In the genomic region with DNA sequence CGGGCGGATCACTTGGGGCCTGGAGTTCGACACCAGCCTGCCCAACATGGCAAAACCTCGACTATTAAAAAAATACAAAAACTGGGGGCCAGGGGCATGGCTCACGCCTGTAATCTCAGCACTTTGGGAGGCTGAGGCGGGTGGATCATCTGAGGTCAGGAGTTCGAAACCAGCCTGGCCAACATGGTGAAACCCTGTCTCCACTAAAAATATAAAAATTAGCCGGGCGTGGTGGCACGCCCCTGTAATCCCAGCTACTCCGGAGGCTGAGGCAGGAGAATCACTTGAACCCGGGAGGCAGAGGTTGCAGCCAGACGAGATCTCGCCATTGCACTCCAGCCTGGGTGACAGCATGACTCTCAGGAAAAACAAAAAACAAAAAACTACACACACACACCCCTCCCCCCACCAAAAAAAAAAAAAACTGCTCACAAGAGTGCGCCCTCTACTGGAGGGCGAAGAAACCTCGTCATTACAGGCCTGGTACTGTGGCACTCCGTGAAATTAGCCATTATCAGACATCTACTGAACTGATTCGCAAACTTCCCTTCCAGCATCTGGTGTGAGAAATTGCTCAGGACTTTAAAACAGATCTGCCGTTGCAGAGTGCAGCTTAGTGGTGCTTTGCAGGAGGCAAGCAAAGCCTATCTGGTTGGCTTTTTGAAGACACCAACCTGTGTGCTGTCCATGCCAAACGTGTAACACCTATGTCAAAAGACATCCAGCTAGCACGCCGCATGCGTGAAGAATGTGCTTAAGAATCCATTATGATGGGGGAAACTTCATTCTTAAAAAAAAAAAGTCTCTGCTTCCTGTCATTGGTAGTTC, we compare ENCODE assay signal across 8 cellular contexts. TPM values are rescaled to one million over a fixed set of nuclear protein-coding genes. Genes with fewer than 3 reads are reported as not detected.
DNase-seq lines count a peak whose midpoint lies in the region; ATAC-seq and TF ChIP-seq lines count a peak whose summit lies in the region.

No MANE protein-coding gene starts in this region.

- no peak overlapping the region for H3K27ac ChIP-seq in right atrium auricular region

- H3K4me2 ChIP-seq in skeletal muscle satellite cell (ENCODE audit: low read length): peak overlapping the region; percentile 15

- H3K4me3 ChIP-seq in right atrium auricular region (no peak overlapping the region), skeletal muscle satellite cell (ENCODE audit: low read length) (no peak overlapping the region)

- H3K27ac Mint-ChIP-seq in T-cell: peak overlapping the region; percentile 25 to 66

- no peaks in the 10 kb centered on the region for H3K36me3 ChIP-seq in right atrium auricular region
- H3K36me3 ChIP-seq in skeletal muscle satellite cell (ENCODE audit: insufficient read depth, low read length): no peaks in the 10 kb centered on the region

- no peak overlapping the region for H3K9ac ChIP-seq in skeletal muscle satellite cell (ENCODE audit: low read depth, low read length)

- H3K9me3 ChIP-seq in right atrium auricular region: no peaks in the 10 kb centered on the region
- H3K9me3 ChIP-seq in skeletal muscle satellite cell (replicated peaks; ENCODE audit: low read length): no peaks in the 10 kb centered on the region

- H3K4me1 Mint-ChIP-seq in T-cell: peaks cover 21 to 30% (median 21%) of the 10 kb centered on the region in 3 donors

- DNase-seq in NCI-H1417 (lab: John Stamatoyannopoulos, UW) (peak; percentile 56 to 72 (median 65)), NCI-H1417 treated with DMSO at 0.1 percent for 48 hours (lab: John Stamatoyannopoulos, UW) (no peak), MV-4-11 (lab: John Stamatoyannopoulos, UW) (peak; percentile 56), T-cell (peak in 32 of 34 experiments; percentile 18 to 66 (median 45)), amniotic epithelial cell (ENCODE audit: low read depth) (peak; percentile 44), right atrium auricular region (ENCODE audit: low spot score) (peak; percentile 54)

- POLR2A ChIA-PET in T-cell (lab: Charles Lee): no interaction called here

- peaks cover 11% of the 10 kb centered on the region for H3K36me3 Mint-ChIP-seq in T-cell

- ATAC-seq in T-cell (replicated peaks in 1 of 4): peak; percentile 69 to 90 (median 72)
- ATAC-seq in HG03196 (IDR thresholded peaks at IDR 0.05; ENCODE audit: unreplicated experiment): no peak

- H3K4me3 Mint-ChIP-seq in T-cell: peak overlapping the region in 1 of 3 donors; percentile 49

- H3K27me3 ChIP-seq in right atrium auricular region (no peaks in the 10 kb centered on the region), skeletal muscle satellite cell (ENCODE audit: control insufficient read depth, insufficient read depth, low read length) (peaks cover 17% of the 10 kb centered on the region)

- peak; percentile 90 to 95 for TF ChIP-seq CTCF in right atrium auricular region (IDR thresholded peaks at IDR 0.05)

- CTCF ChIA-PET in T-cell (lab: Charles Lee): interaction anchor here (0.7 to 1.2 kb wide), 8 partner anchors 8 to 761 kb away, joined by 3 to 10 read pairs (median 4); a partner anchor contains a TSS

- peaks cover 0 to 21% of the 10 kb centered on the region in 2 donors for H3K4me1 ChIP-seq in right atrium auricular region
- H3K4me1 ChIP-seq in skeletal muscle satellite cell (ENCODE audit: control insufficient read depth, insufficient read depth, low read length): peaks cover 21% of the 10 kb centered on the region

- peaks cover 0 to 2% of the 10 kb centered on the region in 2 donors for H3K27me3 Mint-ChIP-seq in T-cell

- H3K9me3 Mint-ChIP-seq in T-cell: no peaks in the 10 kb centered on the region

RNA-seq across cellular contexts. Expression of a gene that starts 7.7 kb away (rescaled TPM):
- total RNA-seq in T-cell: 10 to 100 TPM; 40.8 to 72.6 (median 68.2) TPM
- 1 to 10 TPM; 2.7 to 3.9 TPM for total RNA-seq in right atrium auricular region
- 3.1 and 3.3 TPM in 2 replicates for total RNA-seq in skeletal muscle satellite cell (2012; rRNA removed)

RNA-seq across cellular contexts. Expression of a gene that starts 9.0 kb away (rescaled TPM):
- total RNA-seq in T-cell (10 to 100 TPM in 3 of 5 donors, 1 to 10 TPM in 2; 6.2 to 17.5 (median 15.1) TPM), right atrium auricular region (10 to 100 TPM in 1 of 2 donors, 1 to 10 TPM in 1; 8.5 to 10.1 TPM)
- total RNA-seq in skeletal muscle satellite cell (2012; rRNA removed): 5.1 and 6.3 TPM in 2 replicates

RNA-seq across cellular contexts. Expression of a gene that starts 11.7 kb away (rescaled TPM):
- 1 to 10 TPM; 1.9 to 4.6 (median 2.2) TPM for total RNA-seq in T-cell
- 10 to 100 TPM; 26.8 to 36.3 TPM for total RNA-seq in right atrium auricular region
- 15.1 and 17.0 TPM in 2 replicates for total RNA-seq in skeletal muscle satellite cell (2012; rRNA removed)

RNA-seq across cellular contexts. Expression of a gene that starts 26.3 kb away (rescaled TPM):
- total RNA-seq in T-cell (100 to 1,000 TPM; 182 to 207 (median 186) TPM), right atrium auricular region (10 to 100 TPM; 26.0 to 36.1 TPM)
- total RNA-seq in skeletal muscle satellite cell (2012; rRNA removed): 41.1 and 49.9 TPM in 2 replicates

RNA-seq across cellular contexts. Expression of a gene that starts 57.2 kb away (rescaled TPM):
- 1 to 10 TPM in 1 of 5 donors, not detected in 4; 1.1 TPM for total RNA-seq in T-cell
- total RNA-seq in right atrium auricular region: not detected
- total RNA-seq in skeletal muscle satellite cell (2012; rRNA removed): not detected in 2 replicates

Comparison
In these comparisons a context has a peak if more than half of its experiments do, and no peak if none do; other contexts are left out.
1. RNA of a gene that starts 7.7 kb away (total RNA-seq): 40.8 to 72.6 TPM in T-cell; 2.7 to 3.9 TPM in right atrium auricular region; every median in the first group is over 4 times any median in the second.
2. RNA of a gene that starts 11.7 kb away (total RNA-seq): 26.8 to 36.3 TPM in right atrium auricular region; 1.9 to 4.6 TPM in T-cell; every median in the first group is over 4 times any median in the second.